ENCODE assay signal across 1 cellular context in genomic region chr3:131503328-131503650, GRCh38.
TF ChIP-seq lines count a peak whose summit lies in the region.

No MANE protein-coding gene starts in this region.

TF ChIP-seq in H1, 55 proteins besides CTCF, POLR2A, EP300 and RAD21:
- no peak for TF ChIP-seq GABPA (IDR thresholded peaks at IDR 0.05; ENCODE audit: borderline replicate concordance, insufficient read depth, low read length)
- no peak for TF ChIP-seq TCF12 (IDR thresholded peaks at IDR 0.05; ENCODE audit: low read depth, low read length)
- TF ChIP-seq BCL11A (IDR thresholded peaks at IDR 0.05; ENCODE audit: low read depth in 2 of 2, low read length in 2 of 2), result no peak
- TF ChIP-seq SP2 (IDR thresholded peaks at IDR 0.05; ENCODE audit: low read length), result no peak
